Comparison of ENCODE assay signal across 15 cellular contexts in genomic region chr4:107318078-107318477, GRCh38.
"Had no signal": no experiment of that assay in that cellular context is flagged by ENCODE, and none has a peak within 500 bp of the region (broad histone marks: within the 10 kb centered on the region; RNA-seq: fewer than 3 reads in every experiment).

No MANE protein-coding gene starts in this region.

- H3K27me3 ChIP-seq: ascending aorta, esophagus muscularis mucosa, heart left ventricle had no signal

- H3K4me1 Mint-ChIP-seq: activated B cell treated with CpG ODN at 0.5 μM for 24 hours; activated CD4-positive, alpha-beta T cell treated with anti-CD3 and anti-CD28 coated beads, Interleukin-2, amount 10 ng/mL, durations not matched to agents 7 days and 5 days; activated naive CD8-positive, alpha-beta T cell treated with anti-CD3 and anti-CD28 coated beads, Interleukin-2, amount 10 ng/mL, durations not matched to agents 7 days and 5 days; nephron progenitor cell had no signal

- H3K27ac Mint-ChIP-seq: activated B cell treated with CpG ODN at 0.5 μM for 24 hours; activated CD4-positive, alpha-beta T cell treated with anti-CD3 and anti-CD28 coated beads, Interleukin-2, amount 10 ng/mL, durations not matched to agents 7 days and 5 days; activated naive CD8-positive, alpha-beta T cell treated with anti-CD3 and anti-CD28 coated beads, Interleukin-2, amount 10 ng/mL, durations not matched to agents 7 days and 5 days; activated T-cell treated with anti-CD3 and anti-CD28 coated beads, Interleukin-2, amount 50 U/mL, for 72 hours; nephron progenitor cell; progenitor cell of endocrine pancreas had no signal

- H3K27me3 Mint-ChIP-seq: activated B cell treated with CpG ODN at 0.5 μM for 24 hours; activated CD4-positive, alpha-beta T cell treated with anti-CD3 and anti-CD28 coated beads, Interleukin-2, amount 10 ng/mL, durations not matched to agents 7 days and 5 days; activated naive CD8-positive, alpha-beta T cell treated with anti-CD3 and anti-CD28 coated beads, Interleukin-2, amount 10 ng/mL, durations not matched to agents 7 days and 5 days; progenitor cell of endocrine pancreas had no signal

- H3K36me3 Mint-ChIP-seq: activated naive CD8-positive, alpha-beta T cell treated with anti-CD3 and anti-CD28 coated beads, Interleukin-2, amount 10 ng/mL, durations not matched to agents 7 days and 5 days had no signal

- H3K36me3 ChIP-seq: ascending aorta, esophagus muscularis mucosa, heart left ventricle, lower lobe of right lung had no signal

- H3K9me3 Mint-ChIP-seq: activated CD4-positive, alpha-beta T cell treated with anti-CD3 and anti-CD28 coated beads, Interleukin-2, amount 10 ng/mL, durations not matched to agents 7 days and 5 days; nephron progenitor cell had no signal

- H3K4me3 ChIP-seq: ascending aorta, coronary artery, esophagus muscularis mucosa, heart left ventricle, lower lobe of right lung had no signal

- H3K27ac ChIP-seq: ascending aorta, coronary artery, esophagus muscularis mucosa, heart left ventricle, lower lobe of right lung had no signal

- DNase-seq: activated B cell treated with CpG ODN at 0.5 μM for 24 hours; activated CD4-positive, alpha-beta T cell treated with anti-CD3 and anti-CD28 coated beads, Interleukin-2, amount 10 ng/mL, durations not matched to agents 7 days and 5 days; activated CD8-positive, alpha-beta memory T cell treated with anti-CD3 and anti-CD28 coated beads, Interleukin-2, amount 50 U/mL, for 48 hours; activated naive CD4-positive, alpha-beta T cell; activated naive CD8-positive, alpha-beta T cell treated with anti-CD3 and anti-CD28 coated beads, Interleukin-2, amount 10 ng/mL, durations not matched to agents 7 days and 5 days; activated T-cell treated with anti-CD3 and anti-CD28 coated beads, Interleukin-2, amount 50 U/mL, for 72 hours; heart left ventricle; left colon; lower lobe of right lung; nephron progenitor cell; right cardiac atrium had no signal

- H3K4me3 Mint-ChIP-seq: activated B cell treated with CpG ODN at 0.5 μM for 24 hours; activated CD4-positive, alpha-beta T cell treated with anti-CD3 and anti-CD28 coated beads, Interleukin-2, amount 10 ng/mL, durations not matched to agents 7 days and 5 days; activated naive CD8-positive, alpha-beta T cell treated with anti-CD3 and anti-CD28 coated beads, Interleukin-2, amount 10 ng/mL, durations not matched to agents 7 days and 5 days; activated T-cell treated with anti-CD3 and anti-CD28 coated beads, Interleukin-2, amount 50 U/mL, for 72 hours; nephron progenitor cell had no signal
